11 cellular contexts compared by ENCODE assay signal in genomic region chr11:121687961-121688566, GRCh38.
DNase-seq lines count a peak whose midpoint lies in the region; ATAC-seq and TF ChIP-seq lines count a peak whose summit lies in the region.
"Had no signal": no experiment of that assay in that cellular context is flagged by ENCODE, and none has a peak within 500 bp of the region (broad histone marks: within the 10 kb centered on the region; RNA-seq: fewer than 3 reads in every experiment).

No MANE protein-coding gene starts in this region.

- peaks cover 38% of the 10 kb centered on the region for H3K4me1 Mint-ChIP-seq in HFFc6 (ENCODE audit: low read depth)
- H3K4me1 Mint-ChIP-seq: activated T-helper 17 cell treated with anti-CD3 and anti-CD28 coated beads, Interleukin-2, amount 50 U/mL, for 72 hours had no signal

- peak overlapping the region; percentile 18; the same call in 1 of the 2 replicates for H3K27ac Mint-ChIP-seq in HFFc6
- H3K27ac Mint-ChIP-seq: activated T-helper 17 cell treated with anti-CD3 and anti-CD28 coated beads, Interleukin-2, amount 50 U/mL, for 72 hours had no signal

- WGBS in esophagus squamous epithelium, 2 donors, result 38 to 39% methylated on average over 5 of the region's 5 CpGs

- H3K27me3 ChIP-seq in left lung (no peaks in the 10 kb centered on the region), esophagus squamous epithelium (no peaks in the 10 kb centered on the region)

- ATAC-seq in left lung, result peak; percentile 62
- no peak for ATAC-seq in HG03457 (IDR thresholded peaks at IDR 0.05; ENCODE audit: unreplicated experiment)
- ATAC-seq: activated T-helper 17 cell treated with anti-CD3 and anti-CD28 coated beads, Interleukin-2, amount 50 U/mL, for 72 hours; left colon had no signal

- H3K9me3 ChIP-seq in left lung, result no peaks in the 10 kb centered on the region
- H3K9me3 ChIP-seq in esophagus squamous epithelium, result no peaks in the 10 kb centered on the region

- DNase-seq in AG20443 (ENCODE audit: low spot score) (peak; percentile 50), HFFc6 (no peak), amniotic epithelial cell (ENCODE audit: low read depth) (peak; percentile 66), left lung (no peak), NCI-H1048 (lab: John Stamatoyannopoulos, UW) (no peak), esophagus squamous epithelium (lab: John Stamatoyannopoulos, UW) (no peak)
- DNase-seq in stimulated activated CD4-positive, alpha-beta T cell treated with anti-CD3 and anti-CD28 coated beads, Interleukin-12 subunit alpha, Interleukin-12 subunit beta, amount 100 ng/mL, for 4 hours, result no peak
- DNase-seq: effector memory CD4-positive, alpha-beta T cell; left colon had no signal

- H3K27ac ChIP-seq in left lung, result no peak overlapping the region
- no peak overlapping the region for H3K27ac ChIP-seq in esophagus squamous epithelium

- intact Hi-C loops in left lung (cut with DNase I) (no loop called here), esophagus squamous epithelium (cut with DNase I) (no loop called here)

- H3K4me1 ChIP-seq in left lung (no peaks in the 10 kb centered on the region), esophagus squamous epithelium (no peaks in the 10 kb centered on the region)

- no peaks in the 10 kb centered on the region; the same call in none of the 2 replicates for H3K27me3 Mint-ChIP-seq in HFFc6 (ENCODE audit: insufficient read depth)
- H3K27me3 Mint-ChIP-seq: activated T-helper 17 cell treated with anti-CD3 and anti-CD28 coated beads, Interleukin-2, amount 50 U/mL, for 72 hours had no signal

- H3K4me3 Mint-ChIP-seq in HFFc6, result no peak overlapping the region
- H3K4me3 Mint-ChIP-seq: activated T-helper 17 cell treated with anti-CD3 and anti-CD28 coated beads, Interleukin-2, amount 50 U/mL, for 72 hours had no signal

- H3K36me3 ChIP-seq in left lung (no peaks in the 10 kb centered on the region), esophagus squamous epithelium (no peaks in the 10 kb centered on the region)

- H3K4me3 ChIP-seq in left lung (no peak overlapping the region), esophagus squamous epithelium (no peak overlapping the region)

- TF ChIP-seq POLR2A in esophagus squamous epithelium (IDR thresholded peaks at IDR 0.05), result no peak

- H3K36me3 Mint-ChIP-seq in HFFc6 (ENCODE audit: low read depth), result no peaks in the 10 kb centered on the region; the same call in 1 of the 2 replicates

- H3K9me3 Mint-ChIP-seq in HFFc6, result no peaks in the 10 kb centered on the region
- H3K9me3 Mint-ChIP-seq: activated T-helper 17 cell treated with anti-CD3 and anti-CD28 coated beads, Interleukin-2, amount 50 U/mL, for 72 hours had no signal

- TF ChIP-seq CTCF in HFFc6 (IDR thresholded peaks at IDR 0.05), result no peak
- TF ChIP-seq CTCF in left lung (IDR thresholded peaks at IDR 0.05), result no peak
- TF ChIP-seq CTCF in esophagus squamous epithelium (IDR thresholded peaks at IDR 0.05), result no peak

Comparison
In these comparisons a context has a peak if more than half of its experiments do, and no peak if none do; other contexts are left out.
1. DNase-seq: peak in AG20443 (single experiment) and amniotic epithelial cell (single experiment); none in HFFc6 (single experiment), left lung (0 of 2), NCI-H1048 (single experiment), stimulated activated CD4-positive, alpha-beta T cell treated with anti-CD3 and anti-CD28 coated beads, Interleukin-12 subunit alpha, Interleukin-12 subunit beta, amount 100 ng/mL, for 4 hours (single experiment) and esophagus squamous epithelium (single experiment).